16 cellular contexts compared by ENCODE assay signal in genomic region chr20:63176448-63177133, GRCh38. TPM values are rescaled to one million over a fixed set of nuclear protein-coding genes. Genes with fewer than 3 reads are reported as not detected.
A peak's percentile ranks its signal among the peaks of the same experiment; 100 is the strongest.
DNase-seq lines count a peak whose midpoint lies in the region; ATAC-seq and TF ChIP-seq lines count a peak whose summit lies in the region.
"Had no signal": no experiment of that assay in that cellular context is flagged by ENCODE, and none has a peak within 500 bp of the region (broad histone marks: within the 10 kb centered on the region; RNA-seq: fewer than 3 reads in every experiment).

No MANE protein-coding gene starts in this region.

- peaks cover 64% of the 10 kb centered on the region for H3K27me3 ChIP-seq in NT2/D1 (ENCODE audit: insufficient read depth, insufficient read length)
- peaks cover 45 to 100% (median 52%) of the 10 kb centered on the region in 4 donors for H3K27me3 ChIP-seq in esophagus squamous epithelium

- H3K27ac ChIP-seq in esophagus squamous epithelium = no peak overlapping the region
- H3K27ac ChIP-seq: gastrocnemius medialis, left lung had no signal

- H3K9me3 ChIP-seq in NT2/D1 (ENCODE audit: insufficient read depth, low read length) = no peaks in the 10 kb centered on the region
- H3K9me3 ChIP-seq in esophagus squamous epithelium = no peaks in the 10 kb centered on the region
- H3K9me3 ChIP-seq: gastrocnemius medialis, left lung had no signal

- H3K27ac Mint-ChIP-seq in glutamatergic neuron (ENCODE audit: unreplicated experiment) = peak overlapping the region; percentile 97
- H3K27ac Mint-ChIP-seq: activated naive CD4-positive, alpha-beta T cell treated with anti-CD3 and anti-CD28 coated beads for 36 hours had no signal

- ATAC-seq in GM19452 (IDR thresholded peaks at IDR 0.05; ENCODE audit: unreplicated experiment) = no peak
- ATAC-seq in GM21723 (IDR thresholded peaks at IDR 0.05; ENCODE audit: unreplicated experiment) = no peak
- ATAC-seq: gastrocnemius medialis, left lung had no signal

- peak overlapping the region; percentile 87 for H3K4me3 Mint-ChIP-seq in glutamatergic neuron (ENCODE audit: unreplicated experiment)
- H3K4me3 Mint-ChIP-seq: activated naive CD4-positive, alpha-beta T cell treated with anti-CD3 and anti-CD28 coated beads for 36 hours had no signal

- TF ChIP-seq POLR2A in esophagus squamous epithelium (IDR thresholded peaks at IDR 0.05) = no peak

- TF ChIP-seq CTCF in glutamatergic neuron (IDR thresholded peaks at IDR 0.05; ENCODE audit: partially characterized antibody, unreplicated experiment) (no peak), esophagus squamous epithelium (IDR thresholded peaks at IDR 0.05) (no peak)

- DNase-seq in activated T-cell treated with anti-CD3 and anti-CD28 coated beads, Interleukin-2, amount 50 U/mL, for 48 hours = peak; percentile 26 to 34
- DNase-seq in activated T-cell treated with anti-CD3 and anti-CD28 coated beads, Interleukin-2, amount 50 U/mL, for 1 hour = no peak
- no peak for DNase-seq in NT2/D1 (ENCODE audit: low read depth, low spot score)
- DNase-seq in glutamatergic neuron = peak; percentile 74
- peak; percentile 83 for DNase-seq in retina
- no peak for DNase-seq in esophagus squamous epithelium (lab: John Stamatoyannopoulos, UW)
- DNase-seq: activated CD4-positive, alpha-beta T cell treated with anti-CD3 and anti-CD28 coated beads for 1 hour; gastrocnemius medialis; left lung; NCI-H510A; SIG-M5 had no signal

- H3K4me1 ChIP-seq in NT2/D1 (ENCODE audit: insufficient read depth, insufficient read length) = peaks cover 50% of the 10 kb centered on the region
- peaks cover 8 to 52% (median 25%) of the 10 kb centered on the region in 3 donors for H3K4me1 ChIP-seq in esophagus squamous epithelium

- H3K36me3 Mint-ChIP-seq in glutamatergic neuron (ENCODE audit: unreplicated experiment) = no peaks in the 10 kb centered on the region

- no peaks in the 10 kb centered on the region for H3K36me3 ChIP-seq in NT2/D1 (ENCODE audit: insufficient read depth, insufficient read length, low read length)
- no peaks in the 10 kb centered on the region for H3K36me3 ChIP-seq in esophagus squamous epithelium
- H3K36me3 ChIP-seq: gastrocnemius medialis, left lung had no signal

- H3K9me3 Mint-ChIP-seq in glutamatergic neuron (ENCODE audit: unreplicated experiment) = peaks cover 12% of the 10 kb centered on the region
- H3K9me3 Mint-ChIP-seq: activated naive CD4-positive, alpha-beta T cell treated with anti-CD3 and anti-CD28 coated beads for 36 hours had no signal

- H3K9ac ChIP-seq in NT2/D1 (ENCODE audit: insufficient read length, low read depth) = peak overlapping the region; percentile 70

- peaks cover 17% of the 10 kb centered on the region for H3K27me3 Mint-ChIP-seq in glutamatergic neuron (ENCODE audit: unreplicated experiment)

- WGBS in esophagus squamous epithelium, 2 donors = 0 to 18% methylated on average over 1 to 19 of the region's 47 CpGs

- H3K4me1 Mint-ChIP-seq in glutamatergic neuron (ENCODE audit: low read depth, unreplicated experiment) = peaks cover 10% of the 10 kb centered on the region

- H3K4me3 ChIP-seq in NT2/D1 (ENCODE audit: insufficient read length, low read depth) (peak overlapping the region; percentile 71), esophagus squamous epithelium (no peak overlapping the region)
- H3K4me3 ChIP-seq: gastrocnemius medialis, left lung had no signal

- intact Hi-C loops in esophagus squamous epithelium (cut with DNase I) = no loop called here

RNA-seq across cellular contexts. Expression of gene YTHDF1, which starts 39.3 kb away (rescaled TPM):
- total RNA-seq in glutamatergic neuron (ENCODE audit: unreplicated experiment) (43.3 TPM), esophagus squamous epithelium (10 to 100 TPM; 19.9 to 29.2 (median 22.9) TPM)

RNA-seq across cellular contexts. Expression of gene BIRC7, which starts 59.1 kb away (rescaled TPM):
- total RNA-seq in glutamatergic neuron (ENCODE audit: unreplicated experiment) (not detected), esophagus squamous epithelium (under 1 TPM in 1 of 4 donors, not detected in 3; 0.57 TPM)
- total RNA-seq: activated naive CD4-positive, alpha-beta T cell treated with anti-CD3 and anti-CD28 coated beads for 36 hours; dermis microvascular lymphatic vessel endothelial cell; gastrocnemius medialis; M059J had no signal

Comparison
In these comparisons a context has a peak if more than half of its experiments do, and no peak if none do; other contexts are left out.
1. DNase-seq: peak in activated T-cell treated with anti-CD3 and anti-CD28 coated beads, Interleukin-2, amount 50 U/mL, for 48 hours (2 of 2), glutamatergic neuron (single experiment) and retina (single experiment); none in activated T-cell treated with anti-CD3 and anti-CD28 coated beads, Interleukin-2, amount 50 U/mL, for 1 hour (single experiment), NT2/D1 (single experiment) and esophagus squamous epithelium (single experiment).